In the genomic region with DNA sequence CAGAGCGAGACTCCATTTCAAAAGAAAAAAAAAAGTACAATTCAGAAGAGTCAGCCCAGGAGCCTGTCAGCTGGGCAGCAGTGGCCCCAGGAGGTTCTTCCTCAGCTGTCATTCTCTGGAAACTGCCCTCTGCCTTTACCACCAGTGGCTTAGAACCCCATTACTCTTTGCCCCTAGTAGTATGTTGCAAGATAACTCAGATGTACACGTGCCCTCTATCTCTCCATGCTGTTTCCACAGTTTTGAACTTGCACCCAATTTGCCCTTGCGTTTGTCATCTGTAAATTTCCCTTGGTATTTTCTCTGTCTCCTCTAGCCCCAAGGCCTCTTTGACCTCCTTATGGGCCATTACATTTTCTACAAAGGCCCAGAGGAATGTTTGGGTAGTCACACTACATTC, we compare ENCODE assay signal across 16 cellular contexts. TPM values are rescaled to one million over a fixed set of nuclear protein-coding genes. Genes with fewer than 3 reads are reported as not detected.
A peak's percentile ranks its signal among the peaks of the same experiment; 100 is the strongest.
DNase-seq lines count a peak whose midpoint lies in the region; ATAC-seq and TF ChIP-seq lines count a peak whose summit lies in the region.
"Had no signal": no experiment of that assay in that cellular context is flagged by ENCODE, and none has a peak within 500 bp of the region (broad histone marks: within the 10 kb centered on the region; RNA-seq: fewer than 3 reads in every experiment).

No MANE protein-coding gene starts in this region.

- H3K36me3 ChIP-seq in DOHH2 (ENCODE audit: control insufficient read depth, low read length), result no peaks in the 10 kb centered on the region
- H3K36me3 ChIP-seq in adipocyte (ENCODE audit: control insufficient read depth, insufficient read depth, low read length, severe bottlenecking), result no peaks in the 10 kb centered on the region
- no peaks in the 10 kb centered on the region for H3K36me3 ChIP-seq in hepatocyte (replicated peaks; ENCODE audit: insufficient read depth, low read depth)
- H3K36me3 ChIP-seq in trophoblast cell (ENCODE audit: control insufficient read depth in 1 of 2, insufficient read depth in 2 of 2, low read length in 2 of 2), result no peaks in the 10 kb centered on the region

- no peak overlapping the region for H4K8ac ChIP-seq in trophoblast cell (ENCODE audit: low read depth, low read length)

- WGBS in hepatocyte (ENCODE audit: low lambda C conversion rate, missing lambda C conversion rate), result 88% methylated on average over 3 of the region's 3 CpGs
- WGBS in trophoblast cell (ENCODE audit: extremely low coverage, insufficient coverage, insufficient read length), result no CpG with 5 or more reads among the region's 3 CpGs

- POLR2A ChIA-PET in WTC11 (lab: Charles Lee), result no interaction called here

- TF ChIP-seq CTCF in DOHH2 (IDR thresholded peaks at IDR 0.05; ENCODE audit: low read depth, low read length, poor library complexity, severe bottlenecking), result no peak
- TF ChIP-seq CTCF in hepatocyte (IDR thresholded peaks at IDR 0.05; ENCODE audit: poor library complexity), result no peak
- no peak for TF ChIP-seq CTCF in WTC11 (IDR thresholded peaks at IDR 0.05)

- H3K9ac ChIP-seq in adipocyte (ENCODE audit: low read length), result peak overlapping the region; percentile 76
- no peak overlapping the region for H3K9ac ChIP-seq in trophoblast cell (ENCODE audit: low read length)

- H3K9me3 Mint-ChIP-seq in WTC11, result no peaks in the 10 kb centered on the region
- H3K9me3 Mint-ChIP-seq: CD8-positive, alpha-beta memory T cell; HFFc6 had no signal

- H4K20me1 ChIP-seq in DOHH2 (ENCODE audit: control insufficient read depth, insufficient read depth, low read depth, low read length), result no peaks in the 10 kb centered on the region
- H4K20me1 ChIP-seq in hepatocyte (ENCODE audit: insufficient read depth, poor library complexity, severe bottlenecking), result no peaks in the 10 kb centered on the region

- H3K4me2 ChIP-seq in DOHH2 (ENCODE audit: low read length) (peak overlapping the region; percentile 34), hepatocyte (no peak overlapping the region), trophoblast cell (ENCODE audit: low read length) (no peak overlapping the region)

- H3K27me3 ChIP-seq in DOHH2 (ENCODE audit: control insufficient read depth, low read length) (no peaks in the 10 kb centered on the region), adipocyte (replicated peaks; ENCODE audit: control insufficient read depth, insufficient read depth, low read length) (no peaks in the 10 kb centered on the region), hepatocyte (no peaks in the 10 kb centered on the region), trophoblast cell (ENCODE audit: insufficient read depth, low read length) (no peaks in the 10 kb centered on the region)

- no peaks in the 10 kb centered on the region for H3K79me1 ChIP-seq in trophoblast cell (ENCODE audit: low read length)

- H2BK120ac ChIP-seq in trophoblast cell (ENCODE audit: insufficient read depth, low read length, poor library complexity), result no peak overlapping the region

- CTCF ChIA-PET in WTC11 (lab: Charles Lee), result no interaction called here

- H3K23ac ChIP-seq in trophoblast cell (ENCODE audit: low read length), result no peak overlapping the region

- ATAC-seq in GM18517 (IDR thresholded peaks at IDR 0.05; ENCODE audit: unreplicated experiment) (no peak), HG03045 (IDR thresholded peaks at IDR 0.05; ENCODE audit: unreplicated experiment) (no peak), WTC11 (no peak)
- ATAC-seq: GM12878 had no signal

- H3K9me3 ChIP-seq in DOHH2 (ENCODE audit: control insufficient read depth, insufficient read depth, low read length) (no peaks in the 10 kb centered on the region), adipocyte (ENCODE audit: control insufficient read depth, low read length) (no peaks in the 10 kb centered on the region), hepatocyte (ENCODE audit: low read depth) (no peaks in the 10 kb centered on the region), trophoblast cell (ENCODE audit: insufficient read depth, low read depth, low read length) (no peaks in the 10 kb centered on the region)
- H3K9me3 ChIP-seq: Caco-2 had no signal

- H2AFZ ChIP-seq in hepatocyte (no peak overlapping the region), trophoblast cell (ENCODE audit: insufficient read depth, low read length, poor library complexity) (no peak overlapping the region)

- no peak overlapping the region for H4K91ac ChIP-seq in trophoblast cell (ENCODE audit: low read depth, low read length)

- H4K12ac ChIP-seq in trophoblast cell (ENCODE audit: low read depth, low read length), result no peak overlapping the region

- no peaks in the 10 kb centered on the region for H3K9me2 ChIP-seq in DOHH2 (replicated peaks; ENCODE audit: control insufficient read depth, low read length)
- no peaks in the 10 kb centered on the region for H3K9me2 ChIP-seq in hepatocyte (replicated peaks; ENCODE audit: insufficient read depth)

- 0 out of 2 replicates have a peak, but pooled peaks cover 3% of the 10 kb centered on the region for H3K4me1 Mint-ChIP-seq in WTC11
- H3K4me1 Mint-ChIP-seq: CD8-positive, alpha-beta memory T cell had no signal

- H3K27ac Mint-ChIP-seq in WTC11, result no peak overlapping the region
- H3K27ac Mint-ChIP-seq: CD8-positive, alpha-beta memory T cell; HFFc6 had no signal

- H3K36me3 Mint-ChIP-seq in WTC11, result no peaks in the 10 kb centered on the region
- H3K36me3 Mint-ChIP-seq: CD14-positive monocyte; CD8-positive, alpha-beta memory T cell had no signal

- no peak overlapping the region for H3K4me3 Mint-ChIP-seq in WTC11
- H3K4me3 Mint-ChIP-seq: CD14-positive monocyte; CD8-positive, alpha-beta memory T cell; HFFc6 had no signal

- DNase-seq in adipocyte (ENCODE audit: low read depth), result no peak
- DNase-seq in hepatocyte (ENCODE audit: low spot score), result peak; percentile 11
- peak; percentile 80 to 93 for DNase-seq in trophoblast cell
- DNase-seq in NCI-H1417 treated with DMSO at 0.1 percent for 48 hours (lab: John Stamatoyannopoulos, UW), result no peak
- DNase-seq in WTC11 (ENCODE audit: low spot score), result no peak
- DNase-seq: Caco-2; CD8-positive, alpha-beta memory T cell; DND-41; HCEC 1CT; HFFc6 had no signal

- no peak overlapping the region for H2BK5ac ChIP-seq in trophoblast cell (ENCODE audit: low read depth, low read length, poor library complexity)

- no peak overlapping the region for H3K18ac ChIP-seq in trophoblast cell (ENCODE audit: low read length)

- H3K79me2 ChIP-seq in DOHH2 (ENCODE audit: control insufficient read depth, low read length) (no peaks in the 10 kb centered on the region), hepatocyte (no peaks in the 10 kb centered on the region), trophoblast cell (ENCODE audit: control insufficient read depth, insufficient read depth, low read length, poor library complexity) (no peaks in the 10 kb centered on the region)

- H2BK12ac ChIP-seq in trophoblast cell (ENCODE audit: low read length), result no peak overlapping the region

- peak overlapping the region; percentile 21; the same call in 1 of the 2 replicates for H3K4me3 ChIP-seq in DOHH2 (ENCODE audit: low read length)
- no peak overlapping the region for H3K4me3 ChIP-seq in adipocyte (ENCODE audit: low read length)
- no peak overlapping the region for H3K4me3 ChIP-seq in hepatocyte
- no peak overlapping the region for H3K4me3 ChIP-seq in trophoblast cell (ENCODE audit: low read depth, low read length)
- H3K4me3 ChIP-seq: GM12878 had no signal

- peaks cover 20% of the 10 kb centered on the region for H3F3A ChIP-seq in DOHH2 (ENCODE audit: control insufficient read depth, insufficient read depth)

- H3K27ac ChIP-seq in DOHH2 (ENCODE audit: low read depth, low read length) (peak overlapping the region; percentile 49), hepatocyte (no peak overlapping the region), trophoblast cell (ENCODE audit: low read depth, low read length) (no peak overlapping the region)
- H3K27ac ChIP-seq: 22Rv1 had no signal

- H3K4me1 ChIP-seq in DOHH2 (ENCODE audit: control insufficient read depth, low read length) (peaks cover 70% of the 10 kb centered on the region), adipocyte (ENCODE audit: control insufficient read depth, insufficient read depth, low read length) (peaks cover 17% of the 10 kb centered on the region), hepatocyte (ENCODE audit: insufficient read depth) (no peaks in the 10 kb centered on the region), trophoblast cell (ENCODE audit: control insufficient read depth in 1 of 2, insufficient read depth in 2 of 2, low read length in 2 of 2) (peaks cover 2 to 6% of the 10 kb centered on the region in 2 experiments)
- H3K4me1 ChIP-seq: Caco-2 had no signal

- no peaks in the 10 kb centered on the region for H3K27me3 Mint-ChIP-seq in WTC11 (ENCODE audit: low read depth)

- no peak overlapping the region for H3K14ac ChIP-seq in trophoblast cell (ENCODE audit: low read length)

- no peak overlapping the region for H2AK5ac ChIP-seq in trophoblast cell (ENCODE audit: low read length)

- no peak overlapping the region for H3K4ac ChIP-seq in trophoblast cell (ENCODE audit: low read depth, low read length)

TF ChIP-seq in WTC11, 78 proteins besides CTCF, POLR2A, EP300 and RAD21 (continues in another document):
- TF ChIP-seq FOXJ3 (CRISPR knock-in tag; IDR thresholded peaks at IDR 0.05; ENCODE audit: borderline replicate concordance), result no peak
- TF ChIP-seq, protein P1, sequence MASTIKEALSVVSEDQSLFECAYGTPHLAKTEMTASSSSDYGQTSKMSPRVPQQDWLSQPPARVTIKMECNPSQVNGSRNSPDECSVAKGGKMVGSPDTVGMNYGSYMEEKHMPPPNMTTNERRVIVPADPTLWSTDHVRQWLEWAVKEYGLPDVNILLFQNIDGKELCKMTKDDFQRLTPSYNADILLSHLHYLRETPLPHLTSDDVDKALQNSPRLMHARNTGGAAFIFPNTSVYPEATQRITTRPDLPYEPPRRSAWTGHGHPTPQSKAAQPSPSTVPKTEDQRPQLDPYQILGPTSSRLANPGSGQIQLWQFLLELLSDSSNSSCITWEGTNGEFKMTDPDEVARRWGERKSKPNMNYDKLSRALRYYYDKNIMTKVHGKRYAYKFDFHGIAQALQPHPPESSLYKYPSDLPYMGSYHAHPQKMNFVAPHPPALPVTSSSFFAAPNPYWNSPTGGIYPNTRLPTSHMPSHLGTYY (CRISPR knock-in tag; IDR thresholded peaks at IDR 0.05), result no peak

RNA-seq across cellular contexts. Expression of a gene that starts 56.7 kb away (rescaled TPM):
- total RNA-seq in hepatocyte, result 25.6 and 31.5 TPM in 2 replicates
- 14.8 and 16.2 TPM in 2 replicates for polyA plus RNA-seq in hepatocyte
- polyA plus RNA-seq in trophoblast cell (2013), result 9.0 and 9.1 TPM in 2 replicates
- total RNA-seq in WTC11 (2021), result 17.5 to 29.6 TPM (median 17.7 TPM) in 3 replicates

Comparison
In these comparisons a context has a peak if more than half of its experiments do, and no peak if none do; other contexts are left out.
1. DNase-seq: peak in hepatocyte (single experiment) and trophoblast cell (2 of 2); none in adipocyte (single experiment), NCI-H1417 treated with DMSO at 0.1 percent for 48 hours (single experiment) and WTC11 (single experiment).